Comparison of ENCODE assay signal across 8 cellular contexts in genomic region chr12:100201604-100202423, GRCh38. TPM values are rescaled to one million over a fixed set of nuclear protein-coding genes. Genes with fewer than 3 reads are reported as not detected.
A peak's percentile ranks its signal among the peaks of the same experiment; 100 is the strongest.
DNase-seq lines count a peak whose midpoint lies in the region; ATAC-seq and TF ChIP-seq lines count a peak whose summit lies in the region.

No MANE protein-coding gene starts in this region.

- no peak overlapping the region for H2BK15ac ChIP-seq in H9 (ENCODE audit: low read depth, low read length)

- H3K27me3 Mint-ChIP-seq in H9 (ENCODE audit: low read depth): no peaks in the 10 kb centered on the region

- H4K5ac ChIP-seq in H9 (ENCODE audit: insufficient read length, low read depth, low read length): no peak overlapping the region

- ATAC-seq in gastrocnemius medialis: no peak
- no peak for ATAC-seq in GM21360 (IDR thresholded peaks at IDR 0.05; ENCODE audit: unreplicated experiment)

- no peak overlapping the region for H3K18ac ChIP-seq in H9 (ENCODE audit: insufficient read length, low read depth, low read length)

- H3K4me2 ChIP-seq in H9 (ENCODE audit: insufficient read depth, insufficient read length, low read length) (peak overlapping the region; percentile 81), fibroblast of lung (ENCODE audit: extremely low read depth, insufficient read depth, low read length) (peak overlapping the region; percentile 78)

- no peak overlapping the region for H3T11ph ChIP-seq in H9 (ENCODE audit: low read length)

- in situ Hi-C loops in gastrocnemius medialis (cut with MboI; ENCODE audit: low sequenced_read_pairs in 4 of 4): loop anchor here in 1 of 4 donors (25.0 kb wide), 1 partner anchor 390 kb away; no protein-coding TSS in a partner anchor

- H3K4ac ChIP-seq in H9 (ENCODE audit: low read depth, low read length): no peak overlapping the region

- H3K27me3 ChIP-seq in H9 (ENCODE audit: insufficient read depth, low read length) (no peaks in the 10 kb centered on the region), SJSA1 (replicated peaks) (no peaks in the 10 kb centered on the region), fibroblast of lung (ENCODE audit: control insufficient read depth, insufficient read depth, low read length) (no peaks in the 10 kb centered on the region), gastrocnemius medialis (no peaks in the 10 kb centered on the region)

- H3K36me3 Mint-ChIP-seq in H9 (ENCODE audit: insufficient read depth in 1 of 3, low read depth in 3 of 3): peaks cover 2 to 10% (median 3%) of the 10 kb centered on the region in 3 experiments

- no peak overlapping the region for H3K27ac ChIP-seq in H9 (ENCODE audit: insufficient read length, low read depth, low read length)
- H3K27ac ChIP-seq in SJSA1: no peak overlapping the region
- H3K27ac ChIP-seq in fibroblast of lung (ENCODE audit: insufficient read depth, low read length): peak overlapping the region; percentile 84
- H3K27ac ChIP-seq in gastrocnemius medialis: no peak overlapping the region

- peaks cover 7% of the 10 kb centered on the region for H3K23me2 ChIP-seq in H9 (ENCODE audit: insufficient read length, low read depth, low read length, poor library complexity, severe bottlenecking)

- no peak overlapping the region for H2BK5ac ChIP-seq in H9 (ENCODE audit: insufficient read length, low read length)

- no peak overlapping the region for H2BK20ac ChIP-seq in H9 (ENCODE audit: low read depth, low read length, poor library complexity, severe bottlenecking)

- H3K4me1 ChIP-seq in H9 (ENCODE audit: insufficient read depth, low read length): no peaks in the 10 kb centered on the region; the same call in 1 of the 2 replicates
- peaks cover 14% of the 10 kb centered on the region for H3K4me1 ChIP-seq in SJSA1 (replicated peaks)
- H3K4me1 ChIP-seq in fibroblast of lung (ENCODE audit: control insufficient read depth, extremely low read depth, insufficient read depth, low read length): peaks cover 2% of the 10 kb centered on the region
- peaks cover 6 to 15% of the 10 kb centered on the region in 2 donors for H3K4me1 ChIP-seq in gastrocnemius medialis

- TF ChIP-seq POLR2A in gastrocnemius medialis (IDR thresholded peaks at IDR 0.05): no peak

- H3K9me3 Mint-ChIP-seq in H9: no peaks in the 10 kb centered on the region

- WGBS in H9 (ENCODE audit: extremely low coverage, insufficient read length, low lambda C conversion rate): no CpG with 5 or more reads among the region's 24 CpGs

- H2BK12ac ChIP-seq in H9 (ENCODE audit: insufficient read length, low read depth, low read length): no peak overlapping the region

- no peaks in the 10 kb centered on the region for H3K9me3 ChIP-seq in H9 (ENCODE audit: control insufficient read depth, low read depth, low read length)
- H3K9me3 ChIP-seq in SJSA1 (replicated peaks): no peaks in the 10 kb centered on the region
- no peaks in the 10 kb centered on the region for H3K9me3 ChIP-seq in fibroblast of lung (ENCODE audit: control insufficient read depth, insufficient read depth, low read depth, low read length)
- no peaks in the 10 kb centered on the region for H3K9me3 ChIP-seq in gastrocnemius medialis

- H3K4me3 ChIP-seq in SJSA1: peak overlapping the region; percentile 55
- H3K4me3 ChIP-seq in fibroblast of lung (replicated peaks in 1 of 4; ENCODE audit: control extremely low read depth in 1 of 4, insufficient read depth in 1 of 4, low read depth in 3 of 4, low read length in 4 of 4): peak overlapping the region; percentile 82 to 97 (median 86)
- H3K4me3 ChIP-seq in gastrocnemius medialis: peak overlapping the region; percentile 75 to 82 (median 82)

- H3K36me3 ChIP-seq in SJSA1: no peaks in the 10 kb centered on the region; the same call in 1 of the 2 replicates
- no peaks in the 10 kb centered on the region for H3K36me3 ChIP-seq in fibroblast of lung (ENCODE audit: control insufficient read depth, insufficient read depth, low read length)
- peaks cover 0 to 18% of the 10 kb centered on the region in 2 donors for H3K36me3 ChIP-seq in gastrocnemius medialis

- DNase-seq in H9 (no peak), SJSA1 (ENCODE audit: low read depth in 1 of 2, low spot score in 2 of 2) (no peak), fibroblast of lung (ENCODE audit: low read depth in 2 of 2) (no peak), gastrocnemius medialis (no peak), NCI-H1436 treated with DMSO at 0.1 percent for 48 hours (lab: John Stamatoyannopoulos, UW) (no peak), RPMI8226 (no peak), hippocampal formation (lab: John Stamatoyannopoulos, UW) (no peak)

- no peak overlapping the region for H2BK120ac ChIP-seq in H9 (ENCODE audit: low read depth, low read length, poor library complexity, severe bottlenecking)

- H3K9ac ChIP-seq in H9 (ENCODE audit: extremely low read depth, insufficient read length, low read length): no peak overlapping the region
- H3K9ac ChIP-seq in fibroblast of lung (ENCODE audit: insufficient read depth, low read length): no peak overlapping the region

- H2AFZ ChIP-seq in H9 (ENCODE audit: low read length): no peak overlapping the region
- no peak overlapping the region for H2AFZ ChIP-seq in fibroblast of lung (ENCODE audit: low read length)

- no peak overlapping the region for H4K91ac ChIP-seq in H9 (ENCODE audit: insufficient read length, low read depth, low read length)

- H3K79me1 ChIP-seq in H9 (ENCODE audit: insufficient read depth, low read depth, low read length, poor library complexity, severe bottlenecking): no peaks in the 10 kb centered on the region

- no peak overlapping the region for H3K56ac ChIP-seq in H9 (ENCODE audit: insufficient read length, low read depth, low read length)

- intact Hi-C loops in gastrocnemius medialis (cut with DNase I; ENCODE audit: low total_unique reads): loop anchor here (2.0 to 5.0 kb wide), 2 partner anchors 65 to 75 kb away; partner anchors contain the start of genes DEPDC4 and SCYL2

- H3K27ac Mint-ChIP-seq in H9: peak overlapping the region in 1 of 3 experiments; percentile 87; a peak in 1 of 7 replicates

- H3K4me3 Mint-ChIP-seq in H9: peak overlapping the region; percentile 98 to 100

- TF ChIP-seq CTCF in H9 (conservative IDR thresholded peaks at IDR 0.05) (no peak), fibroblast of lung (conservative IDR thresholded peaks at IDR 0.05 in 1 of 2, IDR thresholded peaks at IDR 0.05 in 1 of 2; ENCODE audit: low read depth in 1 of 2, low read length in 2 of 2) (no peak), gastrocnemius medialis (IDR thresholded peaks at IDR 0.05 in 4 of 5, conservative IDR thresholded peaks at IDR 0.05 in 1 of 5) (no peak)

- H4K20me1 ChIP-seq in H9 (ENCODE audit: control insufficient read depth, insufficient read depth, insufficient read length) (no peaks in the 10 kb centered on the region), fibroblast of lung (ENCODE audit: control insufficient read depth, extremely low read depth, insufficient read depth, low read length) (no peaks in the 10 kb centered on the region)

- H2AK5ac ChIP-seq in H9 (ENCODE audit: insufficient read length, low read length): no peak overlapping the region

- H4K8ac ChIP-seq in H9 (replicated peaks; ENCODE audit: insufficient read length, low read depth, low read length): no peak overlapping the region

- H3K4me1 Mint-ChIP-seq in H9: peaks cover 16 to 17% of the 10 kb centered on the region in 2 experiments

- H3K79me2 ChIP-seq in H9 (ENCODE audit: insufficient read depth, low read length): peaks cover 4% of the 10 kb centered on the region; the same call in 1 of the 2 replicates
- H3K79me2 ChIP-seq in fibroblast of lung (ENCODE audit: control insufficient read depth, insufficient read depth, low read length): peaks cover 15% of the 10 kb centered on the region

- no peak overlapping the region for H3K14ac ChIP-seq in H9 (ENCODE audit: insufficient read depth, low read length)

- no peak overlapping the region for H3K23ac ChIP-seq in H9 (ENCODE audit: insufficient read length, low read depth, low read length)

RNA-seq across cellular contexts. Expression of gene ACTR6, which starts 1.2 kb away (rescaled TPM):
- total RNA-seq in H9 (2021) (34.9 and 36.5 TPM in 2 replicates), fibroblast of lung (13.9 and 16.5 TPM in 2 replicates), gastrocnemius medialis (10 to 100 TPM in 3 of 4 donors, 1 to 10 TPM in 1; 8.4 to 19.2 (median 16.6) TPM)
- 20.3 and 44.6 TPM in 2 replicates for total RNA-seq in SJSA1 (2014; rRNA removed; shearing (Covaris generic))
- polyA plus RNA-seq in fibroblast of lung: 23.8 and 34.3 TPM in 2 replicates
- 15.8 and 22.8 TPM in 2 replicates for polyA plus RNA-seq in fibroblast of lung (2012)
- 0.86 TPM in 1 of 2 replicates, not detected in the other for polyA minus RNA-seq in fibroblast of lung (ENCODE audit: low replicate concordance)

RNA-seq across cellular contexts. Expression of gene BLTP3B, which starts 59.1 kb away (rescaled TPM):
- 20.7 and 23.9 TPM in 2 replicates for total RNA-seq in H9 (2021)
- total RNA-seq in SJSA1 (2014; rRNA removed; shearing (Covaris generic)): 17.4 and 33.7 TPM in 2 replicates
- 38.3 and 44.4 TPM in 2 replicates for total RNA-seq in fibroblast of lung
- 30.0 and 37.2 TPM in 2 replicates for polyA plus RNA-seq in fibroblast of lung
- 13.5 and 14.7 TPM in 2 replicates for polyA plus RNA-seq in fibroblast of lung (2012)
- 1.9 and 2.8 TPM in 2 replicates for polyA minus RNA-seq in fibroblast of lung (ENCODE audit: low replicate concordance)
- 10 to 100 TPM; 33.6 to 71.3 (median 42.5) TPM for total RNA-seq in gastrocnemius medialis
